Comparison of ENCODE assay signal across 10 cellular contexts in the genomic region with DNA sequence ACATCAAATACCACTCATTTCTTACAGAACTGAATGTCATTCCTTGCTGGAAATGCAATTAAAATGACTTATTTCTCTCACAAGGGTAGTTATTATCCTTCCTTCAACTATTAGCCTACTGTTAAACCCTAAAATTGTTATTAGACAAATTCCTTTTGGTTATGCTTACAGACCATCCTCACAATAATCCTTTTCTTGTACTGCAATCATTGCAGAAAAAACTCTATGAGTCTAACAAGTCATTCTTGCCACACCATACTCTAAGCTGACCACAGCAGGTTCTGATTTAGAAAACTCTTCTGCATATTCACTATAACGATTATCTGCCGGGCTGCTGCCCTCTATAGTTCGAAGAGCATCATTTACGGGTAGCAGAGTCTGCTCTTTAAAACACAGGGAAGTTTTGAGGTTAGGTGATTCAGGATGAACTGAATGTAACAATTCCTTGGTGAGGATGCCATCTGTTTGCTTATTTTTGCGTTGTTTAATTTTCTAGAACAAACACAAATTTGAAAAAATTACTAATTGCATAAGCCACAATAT. TPM values are rescaled to one million over a fixed set of nuclear protein-coding genes. Genes with fewer than 3 reads are reported as not detected.
DNase-seq lines count a peak whose midpoint lies in the region; ATAC-seq, FAIRE-seq and TF ChIP-seq lines count a peak whose summit lies in the region.
"Had no signal": no experiment of that assay in that cellular context is flagged by ENCODE, and none has a peak within 500 bp of the region (broad histone marks: within the 10 kb centered on the region; RNA-seq: fewer than 3 reads in every experiment).

No MANE protein-coding gene starts in this region.

- no peaks in the 10 kb centered on the region for H3K9me3 Mint-ChIP-seq in activated CD8-positive, alpha-beta memory T cell treated with anti-CD3 and anti-CD28 coated beads, Interleukin-2, amount 10 ng/mL, durations not matched to agents 7 days and 5 days (ENCODE audit: low read depth)
- H3K9me3 Mint-ChIP-seq: stimulated activated naive B cell treated with anti-CD40 and anti-IgM and Interleukin-4, amounts not matched to agents 10 μg/mL and 1 μg/mL and 100 μg/mL, for 72 hours had no signal

- no peak for ATAC-seq in activated CD8-positive, alpha-beta memory T cell treated with anti-CD3 and anti-CD28 coated beads, Interleukin-2, amount 10 ng/mL, durations not matched to agents 7 days and 5 days
- ATAC-seq in GM18520 (IDR thresholded peaks at IDR 0.05; ENCODE audit: unreplicated experiment) = no peak
- ATAC-seq in HG03457 (IDR thresholded peaks at IDR 0.05; ENCODE audit: unreplicated experiment) = no peak

- intact Hi-C loops in A673 (cut with micrococcal nuclease; ENCODE audit: unreplicated experiment) = loop anchor here (10.0 kb wide), 1 partner anchor 134 kb away; no protein-coding TSS in a partner anchor

- no peaks in the 10 kb centered on the region for H3K27me3 Mint-ChIP-seq in activated CD8-positive, alpha-beta memory T cell treated with anti-CD3 and anti-CD28 coated beads, Interleukin-2, amount 10 ng/mL, durations not matched to agents 7 days and 5 days
- H3K27me3 Mint-ChIP-seq: dendritic cell treated with granulocyte-macrophage colony-stimulating factor and Interleukin-4, amounts not matched to agents 40 ng/mL and 50 ng/mL, for 4 days; stimulated activated naive B cell treated with anti-CD40 and anti-IgM and Interleukin-4, amounts not matched to agents 10 μg/mL and 1 μg/mL and 100 μg/mL, for 72 hours had no signal

- H3K4me2 ChIP-seq in KMS-11 = no peak overlapping the region

- BruUV-seq in A673 (replicated peaks; lab: Mats Ljungman, UMichigan) = no TSS peak

- H3K4me1 Mint-ChIP-seq in activated CD8-positive, alpha-beta memory T cell treated with anti-CD3 and anti-CD28 coated beads, Interleukin-2, amount 10 ng/mL, durations not matched to agents 7 days and 5 days = no peaks in the 10 kb centered on the region

- H3K36me3 ChIP-seq in A673 (ENCODE audit: insufficient read depth, low read length, poor library complexity, severe bottlenecking) = peaks cover 31% of the 10 kb centered on the region
- no peaks in the 10 kb centered on the region for H3K36me3 ChIP-seq in KMS-11 (ENCODE audit: insufficient read depth)

- H3K4me1 ChIP-seq in A673 (ENCODE audit: insufficient read depth, low read length, poor library complexity, severe bottlenecking) (peaks cover 22% of the 10 kb centered on the region), KMS-11 (ENCODE audit: low read depth, poor library complexity, severe bottlenecking) (peaks cover 16% of the 10 kb centered on the region)

- peak overlapping the region; percentile 50 for H3K27ac ChIP-seq in A673 (ENCODE audit: low read depth, low read length, poor library complexity, severe bottlenecking)
- no peak overlapping the region for H3K27ac ChIP-seq in KMS-11

- no peak overlapping the region for H3K9ac ChIP-seq in KMS-11

- CTCF ChIA-PET in A673 (lab: Charles Lee) = no interaction called here
- CTCF ChIA-PET in activated CD8-positive, alpha-beta memory T cell treated with anti-CD3 and anti-CD28 coated beads, Interleukin-2, amount 10 ng/mL, durations not matched to agents 7 days and 5 days (lab: Charles Lee) = interaction anchor here (1.2 to 1.4 kb wide), 2 partner anchors 15 to 38 kb away, joined by 3 read pairs; a partner anchor contains a TSS

- H3K27me3 ChIP-seq in A673 (replicated peaks; ENCODE audit: insufficient read depth, low read depth, low read length, poor library complexity) (no peaks in the 10 kb centered on the region), KMS-11 (ENCODE audit: insufficient read depth, low read depth) (no peaks in the 10 kb centered on the region)

- H3K36me3 Mint-ChIP-seq in activated CD8-positive, alpha-beta memory T cell treated with anti-CD3 and anti-CD28 coated beads, Interleukin-2, amount 10 ng/mL, durations not matched to agents 7 days and 5 days = peaks cover 31% of the 10 kb centered on the region

- H3K27ac Mint-ChIP-seq in activated CD8-positive, alpha-beta memory T cell treated with anti-CD3 and anti-CD28 coated beads, Interleukin-2, amount 10 ng/mL, durations not matched to agents 7 days and 5 days = no peak overlapping the region
- H3K27ac Mint-ChIP-seq: dendritic cell treated with granulocyte-macrophage colony-stimulating factor and Interleukin-4, amounts not matched to agents 40 ng/mL and 50 ng/mL, for 4 days; stimulated activated naive B cell treated with anti-CD40 and anti-IgM and Interleukin-4, amounts not matched to agents 10 μg/mL and 1 μg/mL and 100 μg/mL, for 72 hours had no signal

- H3K4me3 ChIP-seq in A673 (ENCODE audit: low read depth, low read length, poor library complexity, severe bottlenecking) (no peak overlapping the region), KMS-11 (IDR thresholded peaks at IDR 0.05; ENCODE audit: insufficient read depth, low read depth, low read length) (no peak overlapping the region)

- DNase-seq in A673 (ENCODE audit: low spot score) = peak; percentile 80
- DNase-seq in GM18507 (ENCODE audit: extremely low spot score, insufficient read length, low read depth) = no peak
- peak in 34 of 58 donors; percentile 0 to 81 (median 32) for DNase-seq in anterior cingulate cortex (lab: John Stamatoyannopoulos, UW)
- peak; percentile 82 for DNase-seq in midbrain (lab: John Stamatoyannopoulos, UW)
- no peak for DNase-seq in activated CD8-positive, alpha-beta memory T cell treated with anti-CD3 and anti-CD28 coated beads, Interleukin-2, amount 10 ng/mL, durations not matched to agents 7 days and 5 days
- DNase-seq: stimulated activated naive B cell treated with anti-CD40 and anti-IgM and Interleukin-4, amounts not matched to agents 10 μg/mL and 1 μg/mL and 100 μg/mL, for 72 hours had no signal

- POLR2A ChIA-PET in A673 (lab: Charles Lee; ENCODE audit: low non-redundant PET) = no interaction called here

- no peak overlapping the region for H3K4me3 Mint-ChIP-seq in activated CD8-positive, alpha-beta memory T cell treated with anti-CD3 and anti-CD28 coated beads, Interleukin-2, amount 10 ng/mL, durations not matched to agents 7 days and 5 days
- H3K4me3 Mint-ChIP-seq: dendritic cell treated with granulocyte-macrophage colony-stimulating factor and Interleukin-4, amounts not matched to agents 40 ng/mL and 50 ng/mL, for 4 days; stimulated activated naive B cell treated with anti-CD40 and anti-IgM and Interleukin-4, amounts not matched to agents 10 μg/mL and 1 μg/mL and 100 μg/mL, for 72 hours had no signal

- no peak overlapping the region for H2AFZ ChIP-seq in KMS-11 (ENCODE audit: low read depth)

- no peaks in the 10 kb centered on the region for H4K20me1 ChIP-seq in KMS-11 (ENCODE audit: insufficient read depth)

- no peaks in the 10 kb centered on the region for H3K79me2 ChIP-seq in KMS-11 (ENCODE audit: insufficient read depth, low read depth)

- H3K9me3 ChIP-seq in A673 (ENCODE audit: low read depth, low read length, poor library complexity, severe bottlenecking) = no peaks in the 10 kb centered on the region

- peak; percentile 76 for FAIRE-seq in GM18507 (lab: Jason Lieb, UNC)

- TF ChIP-seq CTCF in A673 (conservative IDR thresholded peaks at IDR 0.05; ENCODE audit: low read depth, low read length) (peak; percentile 80), KMS-11 (conservative IDR thresholded peaks at IDR 0.05; ENCODE audit: low read depth, low read length) (peak; percentile 54)

RNA-seq across cellular contexts. Expression of a gene that starts 38.2 kb away (rescaled TPM):
- total RNA-seq in A673 (2021) = 27.3 and 28.9 TPM in 2 replicates
- total RNA-seq in activated CD8-positive, alpha-beta memory T cell treated with anti-CD3 and anti-CD28 coated beads, Interleukin-2, amount 10 ng/mL, durations not matched to agents 7 days and 5 days = 10 to 100 TPM; 17.2 to 21.7 TPM

RNA-seq across cellular contexts. Expression of a gene that starts 52.4 kb away (rescaled TPM):
- total RNA-seq in A673 (2021) = 101 TPM in 2 replicates
- 10 to 100 TPM; 82.4 to 94.3 TPM for total RNA-seq in activated CD8-positive, alpha-beta memory T cell treated with anti-CD3 and anti-CD28 coated beads, Interleukin-2, amount 10 ng/mL, durations not matched to agents 7 days and 5 days

Comparison
In these comparisons a context has a peak if more than half of its experiments do, and no peak if none do; other contexts are left out.
1. DNase-seq: peak in A673 (single experiment), anterior cingulate cortex (34 of 58) and midbrain (single experiment); none in GM18507 (single experiment) and activated CD8-positive, alpha-beta memory T cell treated with anti-CD3 and anti-CD28 coated beads, Interleukin-2, amount 10 ng/mL, durations not matched to agents 7 days and 5 days (single experiment).